Comparison of ENCODE assay signal across 9 cellular contexts in the genomic region with DNA sequence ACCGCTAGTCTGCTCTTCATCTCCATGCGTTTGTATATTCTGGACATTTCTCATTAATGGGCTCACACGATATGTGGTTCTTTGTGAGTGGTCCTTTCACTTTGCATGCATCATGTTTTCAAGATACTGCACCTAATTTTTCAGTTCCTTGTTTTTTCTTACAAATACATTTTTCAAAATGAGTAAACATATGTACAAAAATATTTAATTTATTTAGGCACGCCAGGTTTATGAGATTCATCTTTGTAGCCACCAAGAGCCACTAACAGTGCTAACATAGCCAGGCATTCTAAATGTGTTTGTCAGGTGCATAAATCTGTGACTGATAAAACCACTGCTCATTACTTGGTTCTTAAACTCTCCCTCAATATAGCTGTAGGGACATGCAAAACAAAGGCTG.
A peak's percentile ranks its signal among the peaks of the same experiment; 100 is the strongest.
DNase-seq lines count a peak whose midpoint lies in the region; ATAC-seq and TF ChIP-seq lines count a peak whose summit lies in the region.
"Had no signal": no experiment of that assay in that cellular context is flagged by ENCODE, and none has a peak within 500 bp of the region (broad histone marks: within the 10 kb centered on the region; RNA-seq: fewer than 3 reads in every experiment).

No MANE protein-coding gene starts in this region.

- ATAC-seq in GM19043 (IDR thresholded peaks at IDR 0.05; ENCODE audit: low read depth, unreplicated experiment) (peak; percentile 76), GM21619 (IDR thresholded peaks at IDR 0.05; ENCODE audit: unreplicated experiment) (peak; percentile 82), HG03066 (IDR thresholded peaks at IDR 0.05; ENCODE audit: low read depth, unreplicated experiment) (peak; percentile 76)

- CTCF ChIA-PET in GM10248 (lab: Yijun Ruan, JAX): no interaction called here

- no peak for TF ChIP-seq CTCF in GM10248 (IDR thresholded peaks at IDR 0.05; ENCODE audit: control extremely low read depth, extremely low read depth, low read depth, missing control alignments)

- DNase-seq in DMS79 treated with DMSO at 0.1 percent for 48 hours (lab: John Stamatoyannopoulos, UW): no peak
- DNase-seq in C1 segment of cervical spinal cord (lab: John Stamatoyannopoulos, UW): no peak
- DNase-seq in COLO668 (lab: John Stamatoyannopoulos, UW; ENCODE audit: unreplicated experiment): no peak
- DNase-seq in GM10248 (ENCODE audit: extremely low spot score): no peak
- DNase-seq: CD4-positive, alpha-beta T cell; small intestine had no signal

- POLR2A ChIA-PET in GM10248 (lab: Yijun Ruan, JAX): no interaction called here
